1 cellular context compared by ENCODE assay signal in genomic region chr1:54287821-54288220, GRCh38.
TF ChIP-seq lines count a peak whose summit lies in the region.

No MANE protein-coding gene starts in this region.

TF ChIP-seq in HEK293, 187 proteins besides CTCF, POLR2A, EP300 and RAD21 (continued from another document):
- TF ChIP-seq PBX3 (CRISPR knock-in tag; IDR thresholded peaks at IDR 0.05) = no peak
